8 cellular contexts compared by ENCODE assay signal in genomic region chr9:122930541-122930932, GRCh38. TPM values are rescaled to one million over a fixed set of nuclear protein-coding genes. Genes with fewer than 3 reads are reported as not detected.
DNase-seq lines count a peak whose midpoint lies in the region; ATAC-seq and TF ChIP-seq lines count a peak whose summit lies in the region.
"Had no signal": no experiment of that assay in that cellular context is flagged by ENCODE, and none has a peak within 500 bp of the region (broad histone marks: within the 10 kb centered on the region; RNA-seq: fewer than 3 reads in every experiment).

No MANE protein-coding gene starts in this region.

- peaks cover 7% of the 10 kb centered on the region for H3K79me1 ChIP-seq in trophoblast cell (ENCODE audit: low read length)

- in situ Hi-C loops in GM23248 (cut with MboI) = no loop called here

- H3K79me2 ChIP-seq in GM23248 (ENCODE audit: insufficient read depth) (peaks cover 98% of the 10 kb centered on the region), trophoblast cell (ENCODE audit: control insufficient read depth, insufficient read depth, low read length, poor library complexity) (peaks cover 10% of the 10 kb centered on the region)

- H3K4me3 ChIP-seq in GM23248 (peak overlapping the region; percentile 93), colonic mucosa (peak overlapping the region; percentile 81), trophoblast cell (ENCODE audit: low read depth, low read length) (no peak overlapping the region)

- H4K91ac ChIP-seq in trophoblast cell (ENCODE audit: low read depth, low read length) = no peak overlapping the region

- no peak overlapping the region for H4K12ac ChIP-seq in trophoblast cell (ENCODE audit: low read depth, low read length)

- intact Hi-C loops in colonic mucosa (cut with DNase I) = no loop called here

- H4K20me1 ChIP-seq in GM23248 (ENCODE audit: insufficient read depth) = no peaks in the 10 kb centered on the region

- no peak overlapping the region for H2BK12ac ChIP-seq in trophoblast cell (ENCODE audit: low read length)

- H3K9me3 ChIP-seq in GM23248 (ENCODE audit: low read depth) (no peaks in the 10 kb centered on the region), colonic mucosa (no peaks in the 10 kb centered on the region), trophoblast cell (ENCODE audit: insufficient read depth, low read depth, low read length) (no peaks in the 10 kb centered on the region)

- no peak overlapping the region for H3K23ac ChIP-seq in trophoblast cell (ENCODE audit: low read length)

- DNase-seq in GM23248 (peak; percentile 40), colonic mucosa (no peak), trophoblast cell (no peak), globus pallidus (ENCODE audit: low spot score) (no peak)
- DNase-seq: activated CD4-positive, alpha-beta T cell treated with anti-CD3 and anti-CD28 coated beads, Interleukin-2, amount 10 ng/mL, durations not matched to agents 7 days and 5 days; stimulated activated naive CD8-positive, alpha-beta T cell treated with anti-CD3 and anti-CD28 coated beads, Interleukin-15, amount 100 ng/mL, for 72 hours had no signal

- no peak overlapping the region for H2BK120ac ChIP-seq in trophoblast cell (ENCODE audit: insufficient read depth, low read length, poor library complexity)

- H3K18ac ChIP-seq in trophoblast cell (ENCODE audit: low read length) = no peak overlapping the region

- H3K4ac ChIP-seq in trophoblast cell (ENCODE audit: low read depth, low read length) = peak overlapping the region; percentile 24

- no peaks in the 10 kb centered on the region for H3K36me3 ChIP-seq in GM23248 (ENCODE audit: low read depth)
- no peaks in the 10 kb centered on the region for H3K36me3 ChIP-seq in colonic mucosa
- peaks cover 0 to 3% of the 10 kb centered on the region in 2 experiments for H3K36me3 ChIP-seq in trophoblast cell (ENCODE audit: control insufficient read depth in 1 of 2, insufficient read depth in 2 of 2, low read length in 2 of 2)

- H3K4me2 ChIP-seq in GM23248 (ENCODE audit: unreplicated experiment) = peak overlapping the region; percentile 80
- peak overlapping the region; percentile 53 for H3K4me2 ChIP-seq in trophoblast cell (ENCODE audit: low read length)

- no peak overlapping the region for H2AK5ac ChIP-seq in trophoblast cell (ENCODE audit: low read length)

- TF ChIP-seq CTCF in colonic mucosa (IDR thresholded peaks at IDR 0.05) = no peak

- H3K9me2 ChIP-seq in GM23248 (ENCODE audit: insufficient read depth) = no peaks in the 10 kb centered on the region

- peak overlapping the region; percentile 26 for H3K27ac ChIP-seq in GM23248
- H3K27ac ChIP-seq in colonic mucosa = peak overlapping the region; percentile 82
- no peak overlapping the region for H3K27ac ChIP-seq in trophoblast cell (ENCODE audit: low read depth, low read length)

- 55 to 60% methylated on average over 4 of the region's 4 CpGs for WGBS in GM23248 (ENCODE audit: low coverage in 1 of 2, low lambda C conversion rate in 2 of 2, missing lambda C conversion rate in 2 of 2), 2 experiments
- WGBS in trophoblast cell (ENCODE audit: extremely low coverage, insufficient coverage, insufficient read length) = no CpG with 5 or more reads among the region's 4 CpGs

- ATAC-seq in HG02623 (IDR thresholded peaks at IDR 0.05; ENCODE audit: unreplicated experiment) (no peak), GM18870 (IDR thresholded peaks at IDR 0.05; ENCODE audit: unreplicated experiment) (no peak)

- H3K4me1 ChIP-seq in GM23248 (ENCODE audit: insufficient read depth) = peaks cover 17% of the 10 kb centered on the region
- peaks cover 10% of the 10 kb centered on the region for H3K4me1 ChIP-seq in colonic mucosa
- H3K4me1 ChIP-seq in trophoblast cell (ENCODE audit: control insufficient read depth in 1 of 2, insufficient read depth in 2 of 2, low read length in 2 of 2) = peaks cover 0 to 3% of the 10 kb centered on the region in 2 experiments

- H2AFZ ChIP-seq in GM23248 (peak overlapping the region; percentile 94), trophoblast cell (ENCODE audit: insufficient read depth, low read length, poor library complexity) (no peak overlapping the region)

- H3K9ac ChIP-seq in GM23248 (peak overlapping the region; percentile 84), colonic mucosa (ENCODE audit: low read depth in 2 of 2, low read length in 2 of 2) (peak overlapping the region; percentile 72 to 88), trophoblast cell (ENCODE audit: low read length) (no peak overlapping the region)

- no peak overlapping the region for H2BK5ac ChIP-seq in trophoblast cell (ENCODE audit: low read depth, low read length, poor library complexity)

- H3F3A ChIP-seq in GM23248 (ENCODE audit: insufficient read depth) = peaks cover 15% of the 10 kb centered on the region

- no peak overlapping the region for H4K8ac ChIP-seq in trophoblast cell (ENCODE audit: low read depth, low read length)

- H3K14ac ChIP-seq in trophoblast cell (ENCODE audit: low read length) = no peak overlapping the region

- H3K27me3 ChIP-seq in GM23248 (replicated peaks; ENCODE audit: insufficient read depth) (no peaks in the 10 kb centered on the region), colonic mucosa (no peaks in the 10 kb centered on the region), trophoblast cell (ENCODE audit: insufficient read depth, low read length) (no peaks in the 10 kb centered on the region)

RNA-seq across cellular contexts. Expression of gene ZBTB26, which starts 0.8 kb away (rescaled TPM):
- total RNA-seq in GM23248 (2014; rRNA removed; shearing (Covaris generic)) = 2.3 and 5.2 TPM in 2 replicates
- 1.8 and 2.0 TPM in 2 replicates for polyA plus RNA-seq in GM23248 (2016; fragmentation: Nextera tagmentation; extraction: Ambion mirVana)
- total RNA-seq in colonic mucosa = 1 to 10 TPM; 4.3 to 6.5 TPM
- 3.7 and 3.9 TPM in 2 replicates for polyA plus RNA-seq in trophoblast cell (2013)

RNA-seq across cellular contexts. Expression of gene RABGAP1, which starts 10.3 kb away (rescaled TPM):
- total RNA-seq in GM23248 (2014; rRNA removed; shearing (Covaris generic)) = 16.0 and 23.9 TPM in 2 replicates
- 6.7 and 8.0 TPM in 2 replicates for polyA plus RNA-seq in GM23248 (2016; fragmentation: Nextera tagmentation; extraction: Ambion mirVana)
- 10 to 100 TPM; 40.9 to 49.4 TPM for total RNA-seq in colonic mucosa
- 21.3 and 22.2 TPM in 2 replicates for polyA plus RNA-seq in trophoblast cell (2013)

RNA-seq across cellular contexts. Expression of gene ZBTB6, which starts 17.4 kb away (rescaled TPM):
- 8.3 and 9.8 TPM in 2 replicates for total RNA-seq in GM23248 (2014; rRNA removed; shearing (Covaris generic))
- 4.4 and 4.5 TPM in 2 replicates for polyA plus RNA-seq in GM23248 (2016; fragmentation: Nextera tagmentation; extraction: Ambion mirVana)
- total RNA-seq in colonic mucosa = 1 to 10 TPM; 6.6 to 8.4 TPM
- 6.4 and 6.6 TPM in 2 replicates for polyA plus RNA-seq in trophoblast cell (2013)

RNA-seq across cellular contexts. Expression of gene RC3H2, which starts 25.4 kb away (rescaled TPM):
- 26.8 and 34.7 TPM in 2 replicates for total RNA-seq in GM23248 (2014; rRNA removed; shearing (Covaris generic))
- 19.8 and 22.1 TPM in 2 replicates for polyA plus RNA-seq in GM23248 (2016; fragmentation: Nextera tagmentation; extraction: Ambion mirVana)
- total RNA-seq in colonic mucosa = 10 to 100 TPM; 34.4 to 44.9 TPM
- 31.5 and 34.4 TPM in 2 replicates for polyA plus RNA-seq in trophoblast cell (2013)
